Comparison of ENCODE assay signal across 17 cellular contexts in genomic region chr21:43826623-43826974, GRCh38. TPM values are rescaled to one million over a fixed set of nuclear protein-coding genes. Genes with fewer than 3 reads are reported as not detected.
A peak's percentile ranks its signal among the peaks of the same experiment; 100 is the strongest.
DNase-seq lines count a peak whose midpoint lies in the region; ATAC-seq and TF ChIP-seq lines count a peak whose summit lies in the region.
"Had no signal": no experiment of that assay in that cellular context is flagged by ENCODE, and none has a peak within 500 bp of the region (broad histone marks: within the 10 kb centered on the region; RNA-seq: fewer than 3 reads in every experiment).

No MANE protein-coding gene starts in this region.

- no peaks in the 10 kb centered on the region for H3K4me1 ChIP-seq in right cardiac atrium (ENCODE audit: control insufficient read depth, insufficient read depth, low read length)
- H3K4me1 ChIP-seq in effector memory CD4-positive, alpha-beta T cell (ENCODE audit: control insufficient read depth, insufficient read depth, low read length, poor library complexity, severe bottlenecking): no peaks in the 10 kb centered on the region

- peaks cover 6% of the 10 kb centered on the region for H3K27me3 Mint-ChIP-seq in nephron progenitor cell (ENCODE audit: low read depth, poor library complexity)

- no peaks in the 10 kb centered on the region for H3K36me3 ChIP-seq in effector memory CD4-positive, alpha-beta T cell (ENCODE audit: control insufficient read depth, insufficient read depth, low read length)

- peak in 1 of 3 donors; percentile 48 for DNase-seq in right cardiac atrium
- DNase-seq in Right ventricle myocardium superior: no peak
- no peak for DNase-seq in nephron progenitor cell
- DNase-seq in UCSD-AML1 (lab: John Stamatoyannopoulos, UW; ENCODE audit: unreplicated experiment): no peak
- DNase-seq in effector memory CD4-positive, alpha-beta T cell: no peak
- DNase-seq: activated CD4-positive, alpha-beta T cell treated with anti-CD3 and anti-CD28 coated beads for 4 hours; activated CD8-positive, alpha-beta memory T cell treated with anti-CD3 and anti-CD28 coated beads, Interleukin-2, amount 50 U/mL, for 48 hours; activated naive CD4-positive, alpha-beta T cell treated with Interleukin-2 at 50 U/mL for 16 hours; cerebellar nuclear complex; hippocampal formation; natural killer cell; NCI-H2081 treated with DMSO at 0.1 percent for 48 hours; stimulated activated naive CD8-positive, alpha-beta T cell treated with anti-CD3 and anti-CD28 coated beads, Interleukin-15, Interleukin-2, amounts not matched to agents 100 U/mL and 50 U/mL, for 24 hours had no signal

- H3K4me1 Mint-ChIP-seq in nephron progenitor cell: peaks cover 25% of the 10 kb centered on the region
- H3K4me1 Mint-ChIP-seq: memory B cell, natural killer cell had no signal

- TF ChIP-seq CTCF in nephron progenitor cell (IDR thresholded peaks at IDR 0.05): no peak

- H3K9me3 Mint-ChIP-seq in nephron progenitor cell: peaks cover 16% of the 10 kb centered on the region
- H3K9me3 Mint-ChIP-seq: memory B cell, natural killer cell had no signal

- H3K27ac ChIP-seq in right cardiac atrium (ENCODE audit: low read length) (no peak overlapping the region), angular gyrus (ENCODE audit: low read depth, low read length) (peak overlapping the region; percentile 37)
- no peak overlapping the region for H3K27ac ChIP-seq in effector memory CD4-positive, alpha-beta T cell (ENCODE audit: insufficient read depth, low read length, poor library complexity, severe bottlenecking)

- ATAC-seq in right cardiac atrium (peak; percentile 17 to 22), Right ventricle myocardium superior (ENCODE audit: poor library complexity) (no peak), HG03442 (IDR thresholded peaks at IDR 0.05; ENCODE audit: unreplicated experiment) (no peak), HG03135 (IDR thresholded peaks at IDR 0.05; ENCODE audit: unreplicated experiment) (no peak)
- ATAC-seq: natural killer cell; stimulated activated naive CD8-positive, alpha-beta T cell treated with anti-CD3 and anti-CD28 coated beads, Interleukin-15, Interleukin-2, amounts not matched to agents 100 U/mL and 50 U/mL, for 24 hours had no signal

- WGBS in right cardiac atrium: 55% methylated on average over 8 of the region's 8 CpGs

- no peak overlapping the region for H3K4me3 ChIP-seq in right cardiac atrium (ENCODE audit: low read length)
- H3K4me3 ChIP-seq in effector memory CD4-positive, alpha-beta T cell (ENCODE audit: insufficient read depth, low read depth, low read length, poor library complexity, severe bottlenecking): no peak overlapping the region

- peak overlapping the region; percentile 90 for H3K27ac Mint-ChIP-seq in nephron progenitor cell
- H3K27ac Mint-ChIP-seq: memory B cell, natural killer cell had no signal

- H3K36me3 Mint-ChIP-seq in nephron progenitor cell (ENCODE audit: low read depth): no peaks in the 10 kb centered on the region
- H3K36me3 Mint-ChIP-seq: memory B cell, natural killer cell had no signal

- intact Hi-C loops in right cardiac atrium (cut with DNase I) (no loop called here), Right ventricle myocardium superior (cut with DNase I) (loop anchor here (5.0 kb wide), 1 partner anchor 126 kb away; no protein-coding TSS in a partner anchor)

- H3K9me3 ChIP-seq in right cardiac atrium (ENCODE audit: control insufficient read depth, low read length): no peaks in the 10 kb centered on the region
- H3K9me3 ChIP-seq in effector memory CD4-positive, alpha-beta T cell (ENCODE audit: control insufficient read depth, low read length): no peaks in the 10 kb centered on the region

- H3K27me3 ChIP-seq in right cardiac atrium (ENCODE audit: control insufficient read depth, insufficient read depth): no peaks in the 10 kb centered on the region
- H3K27me3 ChIP-seq in effector memory CD4-positive, alpha-beta T cell (replicated peaks; ENCODE audit: control insufficient read depth, insufficient read depth, low read length, poor library complexity, severe bottlenecking): no peaks in the 10 kb centered on the region

- H3K4me3 Mint-ChIP-seq in nephron progenitor cell: peak overlapping the region; percentile 50
- H3K4me3 Mint-ChIP-seq: memory B cell, natural killer cell had no signal

RNA-seq across cellular contexts. Expression of gene RRP1, which starts 37.2 kb away (rescaled TPM):
- total RNA-seq in right cardiac atrium: 10 to 100 TPM in 3 of 4 donors, 1 to 10 TPM in 1; 9.6 to 12.9 (median 11.1) TPM
- 7.2 TPM for polyA plus RNA-seq in right cardiac atrium
- 9.4 TPM for total RNA-seq in Right ventricle myocardium superior

RNA-seq across cellular contexts. Expression of gene AGPAT3, which starts 38.4 kb away (rescaled TPM):
- 10 to 100 TPM; 50.6 to 71.1 (median 62.5) TPM for total RNA-seq in right cardiac atrium
- 32.0 TPM for polyA plus RNA-seq in right cardiac atrium
- 96.3 TPM for total RNA-seq in Right ventricle myocardium superior

RNA-seq across cellular contexts. Expression of gene CSTB, which starts 50.5 kb away (rescaled TPM):
- 10 to 100 TPM; 28.6 to 36.2 (median 31.8) TPM for total RNA-seq in right cardiac atrium
- 57.5 TPM for polyA plus RNA-seq in right cardiac atrium
- 36.1 TPM for total RNA-seq in Right ventricle myocardium superior

Comparison
In these comparisons a context has a peak if more than half of its experiments do, and no peak if none do; other contexts are left out.
1. ATAC-seq: peak in right cardiac atrium (2 of 2); none in Right ventricle myocardium superior (single experiment), HG03442 (single experiment) and HG03135 (single experiment).